In genomic region chr17:20239776-20240175, GRCh38 we compare ENCODE assay signal across 2 cellular contexts.
DNase-seq lines count a peak whose midpoint lies in the region; TF ChIP-seq lines count a peak whose summit lies in the region.
"Not testable (repeated sequence)": the region's sequence is repeated elsewhere in the genome, so short reads cannot be mapped to it uniquely, and the experiment has no call there.

No MANE protein-coding gene starts in this region.

- CTCF ChIA-PET in HEK293 (lab: Yijun Ruan, JAX): interaction anchor here (0.8 kb wide), 1 partner anchor 14 kb away, joined by 3 read pairs; no protein-coding TSS in a partner anchor
- CTCF ChIA-PET in HEK293T (lab: Yijun Ruan, JAX): not testable (repeated sequence)

- TF ChIP-seq CTCF in HEK293 (tag by site-specific recombination; IDR thresholded peaks at IDR 0.05): not testable (repeated sequence)

- H3K27ac ChIP-seq in HEK293 (ENCODE audit: extremely low read depth, low read depth, low read length): not testable (repeated sequence)

- not testable (repeated sequence) for H3K9me3 ChIP-seq in HEK293 (ENCODE audit: control insufficient read depth, insufficient read depth, low read depth, low read length)

- not testable (repeated sequence) for DNase-seq in HEK293T (ENCODE audit: extremely low spot score)

- H3K4me3 ChIP-seq in HEK293 (ENCODE audit: low read depth, low read length): not testable (repeated sequence)

- POLR2A ChIA-PET in HEK293 (lab: Yijun Ruan, JAX); HEK293T (lab: Yijun Ruan, JAX): not testable (repeated sequence)

- H3K36me3 ChIP-seq in HEK293 (ENCODE audit: control insufficient read depth in 2 of 2, insufficient read depth in 1 of 2, low read length in 2 of 2): peaks cover 0 to 10% of the 10 kb centered on the region in 2 experiments; a peak in 2 of 3 replicates

- H3K4me1 ChIP-seq in HEK293 (ENCODE audit: control insufficient read depth, insufficient read depth, low read length): not testable (repeated sequence)

TF ChIP-seq in HEK293, 187 proteins besides CTCF, POLR2A, EP300 and RAD21:
- TF ChIP-seq ZNF362 (tag by site-specific recombination; IDR thresholded peaks at IDR 0.05): peak; percentile 91

TF ChIP-seq in HEK293T, 16 proteins besides CTCF, POLR2A, EP300 and RAD21:
- 0 out of 2 replicates have a peak, but pooled peaks have one; percentile 17 for TF ChIP-seq ZNF384 (IDR thresholded peaks at IDR 0.05)
